Comparison of ENCODE assay signal across 12 cellular contexts in the genomic region with DNA sequence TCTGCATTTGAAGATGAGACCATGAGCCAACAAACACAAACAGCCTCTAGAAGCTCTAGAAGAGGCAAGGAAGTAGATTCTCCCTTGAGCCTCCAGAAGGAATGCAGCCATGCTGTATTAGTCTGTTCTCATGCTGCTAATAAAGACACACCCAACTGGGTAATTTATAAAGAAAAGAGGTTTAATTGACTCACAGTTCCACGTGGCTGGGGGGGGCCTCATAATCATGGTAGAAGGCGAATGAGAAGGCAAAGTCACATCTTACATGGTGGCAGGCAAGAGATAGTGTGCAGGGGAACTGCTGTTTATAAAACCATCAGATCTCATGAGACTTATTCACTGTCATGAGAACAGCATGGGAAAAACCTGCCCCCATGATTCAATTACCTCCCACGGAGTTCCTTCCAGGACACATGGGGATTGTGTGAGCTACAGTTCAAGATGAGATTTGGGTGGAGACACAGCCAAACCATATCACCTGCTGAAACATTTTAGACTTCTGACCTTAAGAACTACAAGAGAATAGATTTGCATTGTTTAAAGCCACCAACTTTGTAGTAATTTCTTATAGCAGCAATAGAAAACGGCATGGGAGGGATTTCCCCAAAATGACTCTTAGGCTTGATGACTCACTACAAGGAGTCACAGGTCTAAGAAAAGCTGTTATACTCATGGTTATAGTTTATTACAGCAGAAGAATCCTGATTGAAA.
DNase-seq lines count a peak whose midpoint lies in the region; FAIRE-seq and TF ChIP-seq lines count a peak whose summit lies in the region.
"Had no signal": no experiment of that assay in that cellular context is flagged by ENCODE, and none has a peak within 500 bp of the region (broad histone marks: within the 10 kb centered on the region; RNA-seq: fewer than 3 reads in every experiment).

No MANE protein-coding gene starts in this region.

- FAIRE-seq in H54 (lab: Jason Lieb, UNC), result no peak

- TF ChIP-seq POLR2A in H54 (IDR thresholded peaks at IDR 0.05; ENCODE audit: low read depth, low read length), result no peak

- peak; percentile 44 for DNase-seq in GM04503 (ENCODE audit: low read depth)
- peak; percentile 1 for DNase-seq in H54 (ENCODE audit: insufficient read length, low spot score)
- DNase-seq in activated T-cell treated with anti-CD3 and anti-CD28 coated beads, Interleukin-2, amount 50 U/mL, for 48 hours, result peak; percentile 22 to 29
- DNase-seq in kidney tubule cell (ENCODE audit: low spot score), result peak; percentile 91
- DNase-seq in iPS-NIHi11 (ENCODE audit: low spot score), result no peak
- DNase-seq in NCI-H2029 treated with DMSO at 0.1 percent for 48 hours (lab: John Stamatoyannopoulos, UW), result no peak
- DNase-seq in NCI-H510A treated with DMSO at 0.1 percent for 48 hours (lab: John Stamatoyannopoulos, UW), result no peak
- no peak for DNase-seq in NCI-H187 (lab: John Stamatoyannopoulos, UW)
- DNase-seq: activated CD4-positive, alpha-beta memory T cell treated with anti-CD3 and anti-CD28 coated beads for 36 hours; DND-41; KG1; trophoblast cell had no signal

Comparison
In these comparisons a context has a peak if more than half of its experiments do, and no peak if none do; other contexts are left out.
1. DNase-seq: peak in GM04503 (single experiment), H54 (single experiment), activated T-cell treated with anti-CD3 and anti-CD28 coated beads, Interleukin-2, amount 50 U/mL, for 48 hours (2 of 2) and kidney tubule cell (single experiment); none in iPS-NIHi11 (single experiment), NCI-H2029 treated with DMSO at 0.1 percent for 48 hours (single experiment), NCI-H510A treated with DMSO at 0.1 percent for 48 hours (single experiment) and NCI-H187 (0 of 2).